ENCODE assay signal across 13 cellular contexts in genomic region chr4:10640535-10641159, GRCh38. TPM values are rescaled to one million over a fixed set of nuclear protein-coding genes. Genes with fewer than 3 reads are reported as not detected.
A peak's percentile ranks its signal among the peaks of the same experiment; 100 is the strongest.
DNase-seq lines count a peak whose midpoint lies in the region; ATAC-seq, FAIRE-seq and TF ChIP-seq lines count a peak whose summit lies in the region.
"Had no signal": no experiment of that assay in that cellular context is flagged by ENCODE, and none has a peak within 500 bp of the region (broad histone marks: within the 10 kb centered on the region; RNA-seq: fewer than 3 reads in every experiment).

No MANE protein-coding gene starts in this region.

- H3K36me3 Mint-ChIP-seq in mesothelial cell of epicardium (peaks cover 3% of the 10 kb centered on the region), glutamatergic neuron (ENCODE audit: unreplicated experiment) (no peaks in the 10 kb centered on the region)

- DNase-seq in GM18507 (ENCODE audit: extremely low spot score, insufficient read length, low read depth): no peak
- peak; percentile 45 for DNase-seq in KG1 (lab: John Stamatoyannopoulos, UW)
- DNase-seq in UCSD-AML1 (lab: John Stamatoyannopoulos, UW; ENCODE audit: unreplicated experiment): peak; percentile 56
- DNase-seq in mesothelial cell of epicardium (ENCODE audit: low spot score in 2 of 2, unreplicated experiment in 2 of 2): no peak
- DNase-seq in glutamatergic neuron: no peak
- no peak for DNase-seq in kidney tubule cell (ENCODE audit: low spot score)
- no peak for DNase-seq in SIG-M5 treated with dmso at 0.1 percent for 504 hours (lab: John Stamatoyannopoulos, UW; ENCODE audit: unreplicated experiment)
- DNase-seq: NCI-H1092 treated with DMSO at 0.1 percent for 48 hours, spleen had no signal

- no peak overlapping the region for H3K4me3 Mint-ChIP-seq in mesothelial cell of epicardium
- no peak overlapping the region for H3K4me3 Mint-ChIP-seq in glutamatergic neuron (ENCODE audit: unreplicated experiment)

- ATAC-seq in GM21526 (IDR thresholded peaks at IDR 0.05; ENCODE audit: low FRiP score, unreplicated experiment): no peak

- TF ChIP-seq CTCF in mesothelial cell of epicardium (IDR thresholded peaks at IDR 0.05; ENCODE audit: unreplicated experiment): no peak
- no peak for TF ChIP-seq CTCF in glutamatergic neuron (IDR thresholded peaks at IDR 0.05; ENCODE audit: partially characterized antibody, unreplicated experiment)

- H3K9me3 Mint-ChIP-seq in mesothelial cell of epicardium (no peaks in the 10 kb centered on the region), glutamatergic neuron (ENCODE audit: unreplicated experiment) (no peaks in the 10 kb centered on the region)

- H3K27me3 Mint-ChIP-seq in mesothelial cell of epicardium (ENCODE audit: low read depth) (no peaks in the 10 kb centered on the region), glutamatergic neuron (ENCODE audit: unreplicated experiment) (no peaks in the 10 kb centered on the region)

- H3K4me1 Mint-ChIP-seq in mesothelial cell of epicardium (peaks cover 50% of the 10 kb centered on the region), glutamatergic neuron (ENCODE audit: low read depth, unreplicated experiment) (no peaks in the 10 kb centered on the region)

- peak; percentile 26 for FAIRE-seq in GM18507 (lab: Jason Lieb, UNC)
- FAIRE-seq: endometrium, TTC549 had no signal

- H3K27ac Mint-ChIP-seq in mesothelial cell of epicardium (peak overlapping the region; percentile 94), glutamatergic neuron (ENCODE audit: unreplicated experiment) (no peak overlapping the region)

RNA-seq across cellular contexts. Expression of gene CLNK, which starts 43.9 kb away (rescaled TPM):
- total RNA-seq in mesothelial cell of epicardium (not detected in 3 replicates), glutamatergic neuron (ENCODE audit: unreplicated experiment) (not detected)
- total RNA-seq: myocyte had no signal

Comparison
In these comparisons a context has a peak if more than half of its experiments do, and no peak if none do; other contexts are left out.
1. DNase-seq: peak in KG1 (single experiment) and UCSD-AML1 (single experiment); none in GM18507 (single experiment), mesothelial cell of epicardium (0 of 2), glutamatergic neuron (single experiment), kidney tubule cell (single experiment) and SIG-M5 treated with dmso at 0.1 percent for 504 hours (single experiment).